Comparison of ENCODE assay signal across 27 cellular contexts in the genomic region with DNA sequence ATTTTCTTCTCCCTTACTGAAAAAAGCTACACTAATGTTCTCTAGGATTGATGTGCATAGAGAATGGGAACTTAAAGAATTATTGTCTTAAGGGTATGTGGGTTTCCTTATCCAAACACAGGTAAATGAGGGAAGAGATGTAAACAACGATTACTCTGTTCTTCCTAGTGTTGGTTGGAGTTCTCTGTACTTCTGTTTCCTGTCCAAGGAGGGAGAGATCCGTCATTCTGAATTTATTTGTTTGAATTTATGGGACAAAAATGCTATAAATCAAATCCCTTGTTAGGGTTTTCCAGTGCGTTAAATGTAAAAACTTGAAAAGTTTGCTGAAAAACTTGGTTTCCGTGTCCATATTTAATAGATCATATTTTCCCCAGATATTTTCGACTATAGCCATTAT.
"Had no signal": no experiment of that assay in that cellular context is flagged by ENCODE, and none has a peak within 500 bp of the region (broad histone marks: within the 10 kb centered on the region; RNA-seq: fewer than 3 reads in every experiment).

No MANE protein-coding gene starts in this region.

- H3K4me3 ChIP-seq: colonic mucosa, esophagus muscularis mucosa, gastroesophageal sphincter, heart left ventricle, hepatocyte, mucosa of descending colon, neural progenitor cell, prostate gland, right atrium auricular region, smooth muscle cell, tibial artery, upper lobe of left lung had no signal

- H3K36me3 ChIP-seq: colonic mucosa, esophagus muscularis mucosa, gastroesophageal sphincter, heart left ventricle, prostate gland, right atrium auricular region, tibial artery, upper lobe of left lung had no signal

- H3K9me3 ChIP-seq: colonic mucosa, esophagus muscularis mucosa, gastroesophageal sphincter, heart left ventricle, mucosa of descending colon, prostate gland, right atrium auricular region, tibial artery, upper lobe of left lung had no signal

- H2AFZ ChIP-seq: hepatocyte, neural progenitor cell had no signal

- H3K27me3 ChIP-seq: colonic mucosa, foreskin keratinocyte, gastroesophageal sphincter, heart left ventricle, hepatocyte, neural progenitor cell, right atrium auricular region, tibial artery, upper lobe of left lung had no signal

- H3K4me2 ChIP-seq: hepatocyte, neural progenitor cell, smooth muscle cell had no signal

- H3K27ac ChIP-seq: colonic mucosa, esophagus muscularis mucosa, foreskin keratinocyte, gastroesophageal sphincter, heart left ventricle, hepatocyte, neural progenitor cell, prostate gland, right atrium auricular region, tibial artery, upper lobe of left lung had no signal

- H3K4me1 ChIP-seq: colonic mucosa, neural progenitor cell, prostate gland had no signal

- H3K9me3 Mint-ChIP-seq: dendritic cell treated with granulocyte-macrophage colony-stimulating factor and Interleukin-4, amounts not matched to agents 40 ng/mL and 50 ng/mL, for 4 days; endodermal cell; naive B cell; natural killer cell treated with Interleukin-12 subunit alpha and Interleukin-12 subunit beta and Interleukin-15 and Interleukin-18, amount 100 ng/mL, for 72 hours; stimulated activated naive CD8-positive, alpha-beta T cell treated with anti-CD3 and anti-CD28 coated beads, Interleukin-15, amount 100 ng/mL, for 72 hours had no signal

- H3K4me3 Mint-ChIP-seq: dendritic cell treated with granulocyte-macrophage colony-stimulating factor and Interleukin-4, amounts not matched to agents 40 ng/mL and 50 ng/mL, for 4 days; endodermal cell; mesothelial cell of epicardium; natural killer cell treated with Interleukin-12 subunit alpha and Interleukin-12 subunit beta and Interleukin-15 and Interleukin-18, amount 100 ng/mL, for 72 hours; neural progenitor cell; stimulated activated naive CD8-positive, alpha-beta T cell treated with anti-CD3 and anti-CD28 coated beads, Interleukin-15, amount 100 ng/mL, for 72 hours had no signal

- H3K36me3 Mint-ChIP-seq: natural killer cell treated with Interleukin-12 subunit alpha and Interleukin-12 subunit beta and Interleukin-15 and Interleukin-18, amount 100 ng/mL, for 72 hours had no signal

- H3K27me3 Mint-ChIP-seq: naive B cell had no signal

- DNase-seq: colonic mucosa; effector CD8-positive, alpha-beta T cell; endodermal cell; foreskin keratinocyte; heart left ventricle; kidney; mesenchymal stem cell; mucosa of descending colon; naive B cell; stimulated activated CD4-positive, alpha-beta T cell treated with anti-CD3 and anti-CD28 coated beads, Interleukin-12 subunit alpha, Interleukin-12 subunit beta, amount 100 ng/mL, for 4 hours; stimulated activated CD4-positive, alpha-beta T cell treated with anti-CD3 and anti-CD28 coated beads, Interleukin-1b, Interleukin-23, amount 100 ng/mL, for 48 hours; stimulated activated CD4-positive, alpha-beta T cell treated with anti-CD3 and anti-CD28 coated beads, Interleukin-4, amount 100 ng/mL, for 1 hour; stimulated activated CD8-positive, alpha-beta memory T cell treated with anti-CD3 and anti-CD28 coated beads, Interleukin-4, amount 100 ng/mL, for 48 hours; stimulated activated naive CD4-positive, alpha-beta T cell; stimulated activated naive CD8-positive, alpha-beta T cell treated with anti-CD3 and anti-CD28 coated beads, Interleukin-15, amount 100 ng/mL, for 72 hours; tibial artery; upper lobe of left lung had no signal

- H3K27ac Mint-ChIP-seq: dendritic cell treated with granulocyte-macrophage colony-stimulating factor and Interleukin-4, amounts not matched to agents 40 ng/mL and 50 ng/mL, for 4 days; endodermal cell; mesothelial cell of epicardium; natural killer cell treated with Interleukin-12 subunit alpha and Interleukin-12 subunit beta and Interleukin-15 and Interleukin-18, amount 100 ng/mL, for 72 hours; neural progenitor cell; stimulated activated naive CD8-positive, alpha-beta T cell treated with anti-CD3 and anti-CD28 coated beads, Interleukin-15, amount 100 ng/mL, for 72 hours had no signal
